Comparison of ENCODE assay signal across 17 cellular contexts in the genomic region with DNA sequence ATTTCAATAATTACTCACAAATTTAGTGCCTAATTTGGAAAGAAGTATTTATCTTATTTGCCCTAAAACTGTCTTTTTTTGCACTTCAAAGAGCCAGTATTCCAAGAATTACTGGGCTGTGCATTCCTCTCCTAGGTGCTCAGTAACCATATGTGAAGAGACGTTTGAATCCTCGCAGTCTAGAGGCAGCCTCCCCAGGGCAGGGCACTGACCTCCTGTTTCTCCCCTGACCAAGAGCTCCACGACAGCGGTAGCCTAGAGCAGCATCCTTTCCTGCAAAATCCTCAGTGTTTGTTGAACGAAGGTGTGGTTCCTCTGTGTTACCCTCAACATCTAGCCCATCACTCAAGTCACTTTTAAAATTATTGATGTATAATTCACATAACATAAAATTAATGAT.
"Had no signal": no experiment of that assay in that cellular context is flagged by ENCODE, and none has a peak within 500 bp of the region (broad histone marks: within the 10 kb centered on the region; RNA-seq: fewer than 3 reads in every experiment).

No MANE protein-coding gene starts in this region.

- H3K36me3 ChIP-seq: adrenal gland, neural progenitor cell had no signal

- H3K9me3 ChIP-seq: adrenal gland had no signal

- H3K4me2 ChIP-seq: neural progenitor cell had no signal

- H3K36me3 Mint-ChIP-seq: activated naive CD4-positive, alpha-beta T cell treated with anti-CD3 and anti-CD28 coated beads, Interleukin-2, amount 50 U/mL, for 24 hours had no signal

- H2AFZ ChIP-seq: neural progenitor cell had no signal

- H3K27ac ChIP-seq: foreskin keratinocyte, neural progenitor cell had no signal

- H3K4me3 ChIP-seq: adrenal gland, lung, neural progenitor cell had no signal

- DNase-seq: activated CD4-positive, alpha-beta T cell treated with anti-CD3 and anti-CD28 coated beads, Interleukin-2, amount 50 U/mL, for 1 hour; activated CD8-positive, alpha-beta T cell treated with anti-CD3 and anti-CD28 coated beads, Interleukin-2, amount 10 ng/mL, durations not matched to agents 7 days and 5 days; activated gamma-delta T cell treated with Interleukin-2 at 50 U/mL for 16 hours; central memory CD4-positive, alpha-beta T cell; effector memory CD4-positive, alpha-beta T cell; foreskin keratinocyte; kidney; naive thymus-derived CD4-positive, alpha-beta T cell; retina; stimulated activated CD4-positive, alpha-beta T cell treated with anti-CD3 and anti-CD28 coated beads, Interleukin-4, amount 100 ng/mL, for 4 hours; stimulated activated naive CD8-positive, alpha-beta T cell treated with anti-CD3 and anti-CD28 coated beads, Interleukin-15, Interleukin-2, amounts not matched to agents 100 U/mL and 50 U/mL, for 24 hours had no signal

- H3K4me1 ChIP-seq: foreskin keratinocyte had no signal

- ATAC-seq: activated CD8-positive, alpha-beta T cell treated with anti-CD3 and anti-CD28 coated beads, Interleukin-2, amount 10 ng/mL, durations not matched to agents 7 days and 5 days; foreskin keratinocyte; stimulated activated naive CD8-positive, alpha-beta T cell treated with anti-CD3 and anti-CD28 coated beads, Interleukin-15, Interleukin-2, amounts not matched to agents 100 U/mL and 50 U/mL, for 24 hours had no signal

- H3K9ac ChIP-seq: neural progenitor cell had no signal

- H3K9me3 Mint-ChIP-seq: activated naive CD4-positive, alpha-beta T cell treated with anti-CD3 and anti-CD28 coated beads, Interleukin-2, amount 50 U/mL, for 24 hours; activated T-helper 1 cell treated with anti-CD3 and anti-CD28 coated beads, Interleukin-12 subunit alpha, Interleukin-12 subunit beta, Interleukin-2, Interleukin-4 antibody, amounts not matched to agents 30 ng/mL and 10 ng/mL and 1 ng/mL, durations not matched to agents 14 hours and 24 hours and 36 hours; neural progenitor cell had no signal

- H3K27ac Mint-ChIP-seq: activated CD8-positive, alpha-beta T cell treated with anti-CD3 and anti-CD28 coated beads, Interleukin-2, amount 10 ng/mL, durations not matched to agents 7 days and 5 days; activated naive CD4-positive, alpha-beta T cell treated with anti-CD3 and anti-CD28 coated beads, Interleukin-2, amount 50 U/mL, for 24 hours; activated T-helper 1 cell treated with anti-CD3 and anti-CD28 coated beads, Interleukin-12 subunit alpha, Interleukin-12 subunit beta, Interleukin-2, Interleukin-4 antibody, amounts not matched to agents 30 ng/mL and 10 ng/mL and 1 ng/mL, durations not matched to agents 14 hours and 24 hours and 36 hours; neural progenitor cell had no signal

- H3K27me3 Mint-ChIP-seq: activated naive CD4-positive, alpha-beta T cell treated with anti-CD3 and anti-CD28 coated beads, Interleukin-2, amount 50 U/mL, for 24 hours; progenitor cell of endocrine pancreas had no signal

- H3K4me3 Mint-ChIP-seq: activated CD8-positive, alpha-beta T cell treated with anti-CD3 and anti-CD28 coated beads, Interleukin-2, amount 10 ng/mL, durations not matched to agents 7 days and 5 days; activated naive CD4-positive, alpha-beta T cell treated with anti-CD3 and anti-CD28 coated beads, Interleukin-2, amount 50 U/mL, for 24 hours; activated T-helper 1 cell treated with anti-CD3 and anti-CD28 coated beads, Interleukin-12 subunit alpha, Interleukin-12 subunit beta, Interleukin-2, Interleukin-4 antibody, amounts not matched to agents 30 ng/mL and 10 ng/mL and 1 ng/mL, durations not matched to agents 14 hours and 24 hours and 36 hours; neural progenitor cell had no signal

- H3K27me3 ChIP-seq: adrenal gland, foreskin keratinocyte, neural progenitor cell had no signal
